5 cellular contexts compared by ENCODE assay signal in the genomic region with DNA sequence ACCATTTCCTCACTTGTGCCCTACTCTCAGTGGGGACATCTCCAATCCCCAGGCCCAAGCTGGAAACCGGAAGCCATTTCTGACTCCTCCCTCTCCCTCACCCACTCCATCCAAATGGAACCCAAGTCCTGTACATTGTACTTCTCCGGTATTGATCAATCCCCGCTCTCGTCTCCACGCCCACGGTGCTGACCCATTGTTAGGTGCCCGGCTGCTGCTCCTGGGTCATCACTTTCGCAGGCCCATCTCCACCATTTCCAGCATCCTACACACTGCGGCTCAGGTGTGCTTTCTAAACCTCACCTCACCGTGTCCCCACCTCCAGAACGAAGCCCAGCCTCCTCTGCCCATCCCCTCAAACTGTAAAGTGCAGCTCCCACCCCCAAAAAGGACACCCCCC. TPM values are rescaled to one million over a fixed set of nuclear protein-coding genes. Genes with fewer than 3 reads are reported as not detected.
"Had no signal": no experiment of that assay in that cellular context is flagged by ENCODE, and none has a peak within 500 bp of the region (broad histone marks: within the 10 kb centered on the region; RNA-seq: fewer than 3 reads in every experiment).

No MANE protein-coding gene starts in this region.

RNA-seq across cellular contexts. Expression of a gene that starts 19.0 kb away (rescaled TPM):
- total RNA-seq: dermis microvascular lymphatic vessel endothelial cell, glomerular endothelial cell, kidney epithelial cell had no signal
- polyA plus RNA-seq: keratinocyte, mammary epithelial cell had no signal
